8 cellular contexts compared by ENCODE assay signal in genomic region chr17:10198509-10199249, GRCh38. TPM values are rescaled to one million over a fixed set of nuclear protein-coding genes. Genes with fewer than 3 reads are reported as not detected.
DNase-seq lines count a peak whose midpoint lies in the region; ATAC-seq, FAIRE-seq and TF ChIP-seq lines count a peak whose summit lies in the region.

Gene GAS7 (minus strand): TSS chr17:10198606.

- H3K36me3 ChIP-seq in iPS-20b (ENCODE audit: insufficient read depth, low read depth, low read length) (no peaks in the 10 kb centered on the region), small intestine (ENCODE audit: control insufficient read depth in 2 of 2, insufficient read depth in 2 of 2, low read length in 2 of 2) (no peaks in the 10 kb centered on the region)

- no peak for FAIRE-seq in A549 (lab: Jason Lieb, UNC)
- no peak for FAIRE-seq in small intestine (lab: Jason Lieb, UNC)

- H3K27me3 ChIP-seq in iPS-20b (ENCODE audit: insufficient read depth, low read length) (peaks cover 59% of the 10 kb centered on the region), small intestine (ENCODE audit: control insufficient read depth in 2 of 2, insufficient read depth in 2 of 2, low read length in 2 of 2) (peaks cover 0 to 4% of the 10 kb centered on the region in 2 donors)

- TF ChIP-seq EP300 in A549 (IDR thresholded peaks at IDR 0.05) = no peak

- no peak within 1 kb of the TSS for H3K9ac ChIP-seq in iPS-20b (ENCODE audit: low read depth, low read length)

- H3K4me1 ChIP-seq in A549 (no peaks in the 10 kb centered on the region), iPS-20b (ENCODE audit: insufficient read depth, low read length) (no peaks in the 10 kb centered on the region), small intestine (ENCODE audit: control insufficient read depth in 2 of 2, insufficient read depth in 1 of 2, low read depth in 1 of 2, low read length in 1 of 2) (no peaks in the 10 kb centered on the region)

- peak within 1 kb of the TSS; percentile 98 for H3K4me2 ChIP-seq in A549

- TF ChIP-seq POLR2A in A549 (IDR thresholded peaks at IDR 0.05; ENCODE audit: low read length) = no peak

- WGBS in A549 (ENCODE audit: missing lambda C conversion rate) = 10% methylated on average over 29 of the region's 86 CpGs
- WGBS in small intestine, 3 donors = 1 to 9% (median 7%) methylated on average over 39 to 86 of the region's 86 CpGs

- in situ Hi-C loops in astrocyte of the cerebellum (cut with HindIII; ENCODE audit: low sequenced_read_pairs) = loop anchor here (25.0 kb wide), 1 partner anchor 136 kb away; no protein-coding TSS in a partner anchor

- ATAC-seq in A549 (peak; percentile 65 to 76), GM19035 (IDR thresholded peaks at IDR 0.05; ENCODE audit: unreplicated experiment) (peak; percentile 67), HG03571 (IDR thresholded peaks at IDR 0.05; ENCODE audit: unreplicated experiment) (no peak)

- TF ChIP-seq RAD21 in A549 (conservative IDR thresholded peaks at IDR 0.05 in 1 of 2, IDR thresholded peaks at IDR 0.05 in 1 of 2) = no peak

- peak within 1 kb of the TSS; percentile 60 for H3K4me3 ChIP-seq in A549
- peak within 1 kb of the TSS; percentile 38 for H3K4me3 ChIP-seq in astrocyte of the cerebellum (ENCODE audit: low read depth, low read length)
- H3K4me3 ChIP-seq in iPS-20b (ENCODE audit: low read length) = peak within 1 kb of the TSS; percentile 73
- H3K4me3 ChIP-seq in small intestine (ENCODE audit: low read depth in 1 of 2, low read length in 2 of 2) = peak within 1 kb of the TSS; percentile 32 to 45

- CTCF ChIA-PET in A549 (lab: Yijun Ruan, JAX) = interaction anchor here (1.4 kb wide), 1 partner anchor 19 kb away, joined by 3 read pairs; no protein-coding TSS in a partner anchor

- H3K9me3 ChIP-seq in A549 = peaks cover 17% of the 10 kb centered on the region
- H3K9me3 ChIP-seq in iPS-20b (ENCODE audit: insufficient read depth, low read depth, low read length) = peaks cover 4% of the 10 kb centered on the region; the same call in 1 of the 2 replicates
- no peaks in the 10 kb centered on the region for H3K9me3 ChIP-seq in small intestine (ENCODE audit: control insufficient read depth, low read depth)

- TF ChIP-seq CTCF in A549 (IDR thresholded peaks at IDR 0.05) (no peak), astrocyte of the cerebellum (IDR thresholded peaks at IDR 0.05; ENCODE audit: low read depth, low read length, missing control alignments) (no peak)

- DNase-seq in A549 (ENCODE audit: low read depth in 1 of 2, low spot score in 1 of 2) = peak in 1 of 2 experiments; percentile 61
- DNase-seq in NCI-H82 (lab: John Stamatoyannopoulos, UW) = peak; percentile 73
- DNase-seq in astrocyte of the cerebellum (ENCODE audit: low read depth) = no peak
- DNase-seq in small intestine = no peak
- no peak for DNase-seq in NCI-H187 (lab: John Stamatoyannopoulos, UW)

- H3K27ac ChIP-seq in A549 (peak within 1 kb of the TSS; percentile 47 to 80; a peak in 5 of 6 replicates), iPS-20b (ENCODE audit: low read length) (no peak within 1 kb of the TSS), small intestine (ENCODE audit: low read depth in 1 of 2, low read length in 1 of 2) (peak within 1 kb of the TSS in 1 of 2 donors; percentile 50)

- POLR2A ChIA-PET in A549 (lab: Yijun Ruan, JAX) = no interaction called here

TF ChIP-seq in A549, 52 proteins besides CTCF, POLR2A, EP300 and RAD21:
- TF ChIP-seq HOXA7 (CRISPR knock-in tag; IDR thresholded peaks at IDR 0.05) = no peak
- no peak for TF ChIP-seq KDM5A (IDR thresholded peaks at IDR 0.05)
TF ChIP-seq in A549: peak in this region for 0.

RNA-seq across cellular contexts. Expression of gene GAS7, which starts in this region (rescaled TPM):
- polyA plus RNA-seq in A549 (2011; rRNA removed) (1.5 and 1.6 TPM in 2 replicates), A549 (2017; fragmentation: RNase III; extraction: RNeasy Plus Mini Kit Qiagen cat#74134 plus additional on column Dnase treatment) (1.2 to 1.4 TPM (median 1.3 TPM) in 3 replicates), small intestine (10 to 100 TPM in 1 of 3 donors, 1 to 10 TPM in 2; 1.1 to 14.9 (median 4.9) TPM)
- polyA plus RNA-seq in A549 (2012; cell fraction: cytosol; rRNA removed) = 1.3 and 1.7 TPM in 2 replicates
- 0.62 and 1.3 TPM in 2 replicates for polyA plus RNA-seq in A549 (2012; cell fraction: nucleus; rRNA removed)
- polyA minus RNA-seq in A549 (2011; rRNA and poly(A)+ RNA removed) = 1.2 and 1.6 TPM in 2 replicates
